ENCODE assay signal across 32 cellular contexts in genomic region chr9:20302229-20302628, GRCh38.
"Had no signal": no experiment of that assay in that cellular context is flagged by ENCODE, and none has a peak within 500 bp of the region (broad histone marks: within the 10 kb centered on the region; RNA-seq: fewer than 3 reads in every experiment).

No MANE protein-coding gene starts in this region.

- H3K27me3 Mint-ChIP-seq: activated CD4-positive, alpha-beta T cell treated with anti-CD3 and anti-CD28 coated beads, Interleukin-2, amount 10 ng/mL, durations not matched to agents 24 days and 14 days; activated CD8-positive, alpha-beta T cell treated with anti-CD3 and anti-CD28 coated beads for 36 hours; activated naive CD8-positive, alpha-beta T cell treated with anti-CD3 and anti-CD28 coated beads for 36 hours; activated T-helper 17 cell treated with anti-CD3 and anti-CD28 coated beads, Interleukin-2, amount 50 U/mL, for 72 hours had no signal

- H3K9me3 Mint-ChIP-seq: activated CD8-positive, alpha-beta T cell treated with anti-CD3 and anti-CD28 coated beads for 36 hours; activated naive CD8-positive, alpha-beta T cell treated with anti-CD3 and anti-CD28 coated beads for 36 hours; activated T-cell treated with anti-CD3 and anti-CD28 coated beads, Interleukin-2, amount 50 U/mL, for 72 hours; activated T-helper 17 cell treated with anti-CD3 and anti-CD28 coated beads, Interleukin-2, amount 50 U/mL, for 72 hours had no signal

- H3K4me3 ChIP-seq: PC-9 had no signal

- ATAC-seq: activated CD8-positive, alpha-beta T cell treated with anti-CD3 and anti-CD28 coated beads for 36 hours; activated T-cell treated with anti-CD3 and anti-CD28 coated beads, Interleukin-2, amount 50 U/mL, for 72 hours; activated T-helper 17 cell treated with anti-CD3 and anti-CD28 coated beads, Interleukin-2, amount 50 U/mL, for 72 hours; Right ventricle myocardium inferior had no signal

- H3K27ac Mint-ChIP-seq: activated CD4-positive, alpha-beta T cell treated with anti-CD3 and anti-CD28 coated beads, Interleukin-2, amount 10 ng/mL, durations not matched to agents 24 days and 14 days; activated CD8-positive, alpha-beta T cell treated with anti-CD3 and anti-CD28 coated beads for 36 hours; activated naive CD8-positive, alpha-beta T cell treated with anti-CD3 and anti-CD28 coated beads for 36 hours; activated T-cell treated with anti-CD3 and anti-CD28 coated beads, Interleukin-2, amount 50 U/mL, for 72 hours; activated T-helper 17 cell treated with anti-CD3 and anti-CD28 coated beads, Interleukin-2, amount 50 U/mL, for 72 hours had no signal

- H3K4me3 Mint-ChIP-seq: activated CD4-positive, alpha-beta T cell treated with anti-CD3 and anti-CD28 coated beads, Interleukin-2, amount 10 ng/mL, durations not matched to agents 24 days and 14 days; activated CD8-positive, alpha-beta T cell treated with anti-CD3 and anti-CD28 coated beads for 36 hours; activated naive CD8-positive, alpha-beta T cell treated with anti-CD3 and anti-CD28 coated beads for 36 hours; activated T-cell treated with anti-CD3 and anti-CD28 coated beads, Interleukin-2, amount 50 U/mL, for 72 hours; activated T-helper 17 cell treated with anti-CD3 and anti-CD28 coated beads, Interleukin-2, amount 50 U/mL, for 72 hours had no signal

- DNase-seq: activated CD4-positive, alpha-beta T cell treated with anti-CD3 and anti-CD28 coated beads for 1 hour; activated CD4-positive, alpha-beta T cell treated with anti-CD3 and anti-CD28 coated beads, Interleukin-2, amount 10 ng/mL, durations not matched to agents 24 days and 14 days; activated CD4-positive, alpha-beta T cell treated with anti-CD3 and anti-CD28 coated beads, Interleukin-2, amount 50 U/mL, for 4 hours; activated CD4-positive, CD25-positive, alpha-beta regulatory T cell; activated CD8-positive, alpha-beta T cell treated with anti-CD3 and anti-CD28 coated beads for 36 hours; activated effector memory CD4-positive, alpha-beta T cell treated with anti-CD3 and anti-CD28 coated beads, Interleukin-2, amount 50 U/mL, for 16 hours; activated naive CD4-positive, alpha-beta T cell; activated naive CD4-positive, alpha-beta T cell treated with anti-CD3 and anti-CD28 coated beads, Interleukin-2, amount 50 U/mL, for 16 hours; activated naive CD8-positive, alpha-beta T cell treated with anti-CD3 and anti-CD28 coated beads for 36 hours; activated T-cell treated with anti-CD3 and anti-CD28 coated beads, Interleukin-2, amount 50 U/mL, for 1 hour; activated T-cell treated with anti-CD3 and anti-CD28 coated beads, Interleukin-2, amount 50 U/mL, for 72 hours; amniotic stem cell; aorta; MM.1S; MV-4-11; NCI-H1092; NCI-H1436 treated with DMSO at 0.1 percent for 48 hours; NCI-H1694 treated with DMSO at 0.1 percent for 48 hours; NCI-H2029; NCI-H345; NCI-H510A treated with DMSO at 0.1 percent for 48 hours; NCI-H748 treated with DMSO at 0.1 percent for 48 hours; NK-92 treated with Interleukin-12 subunit alpha and Interleukin-12 subunit beta, amount 100 ng/mL, for 24 hours; PC-9; SW 1271; T-helper 1 cell; T-helper 2 cell; T-helper 9 cell had no signal

- H3K27ac ChIP-seq: PC-9, RWPE1, VCaP had no signal

- H3K36me3 Mint-ChIP-seq: activated naive CD8-positive, alpha-beta T cell treated with anti-CD3 and anti-CD28 coated beads for 36 hours had no signal
